15 cellular contexts compared by ENCODE assay signal in genomic region chr15:95604634-95605036, GRCh38.
A peak's percentile ranks its signal among the peaks of the same experiment; 100 is the strongest.
DNase-seq lines count a peak whose midpoint lies in the region; ATAC-seq and TF ChIP-seq lines count a peak whose summit lies in the region.
"Had no signal": no experiment of that assay in that cellular context is flagged by ENCODE, and none has a peak within 500 bp of the region (broad histone marks: within the 10 kb centered on the region; RNA-seq: fewer than 3 reads in every experiment).

No MANE protein-coding gene starts in this region.

- H2AFZ ChIP-seq in PC-3 (ENCODE audit: low read length), result no peak overlapping the region
- no peak overlapping the region for H2AFZ ChIP-seq in fibroblast of lung (ENCODE audit: low read length)

- H3K9me3 ChIP-seq in PC-3 (ENCODE audit: low read length) (no peaks in the 10 kb centered on the region), fibroblast of lung (ENCODE audit: control insufficient read depth, insufficient read depth, low read depth, low read length) (no peaks in the 10 kb centered on the region)
- H3K9me3 ChIP-seq: MG63 had no signal

- H3K9ac ChIP-seq in PC-3 (ENCODE audit: low read length), result peak overlapping the region; percentile 63
- H3K9ac ChIP-seq in fibroblast of lung (ENCODE audit: insufficient read depth, low read length), result no peak overlapping the region

- ATAC-seq in PC-3 (peak; percentile 54), GM18861 (IDR thresholded peaks at IDR 0.05; ENCODE audit: unreplicated experiment) (no peak)
- ATAC-seq: activated CD4-positive, CD25-positive, alpha-beta regulatory T cell treated with anti-CD3 and anti-CD28 coated beads, Interleukin-2, amount 50 U/mL, for 24 hours; natural killer cell; stimulated activated naive CD8-positive, alpha-beta T cell treated with anti-CD3 and anti-CD28 coated beads, Interleukin-15, amount 100 ng/mL, for 72 hours had no signal

- POLR2A ChIA-PET in PC-3 (lab: Charles Lee; ENCODE audit: unreplicated experiment), result no interaction called here

- DNase-seq in AG09319 (ENCODE audit: extremely low read depth, low read depth) (peak; percentile 68), PC-3 (peak; percentile 86), fibroblast of lung (ENCODE audit: low read depth in 2 of 2) (peak; percentile 92 to 98), myocyte (ENCODE audit: low read depth) (peak; percentile 87), NCI-H1417 treated with DMSO at 0.1 percent for 48 hours (lab: John Stamatoyannopoulos, UW) (no peak), RPMI8226 (no peak), middle frontal gyrus (ENCODE audit: extremely low spot score, low spot score) (no peak)
- DNase-seq: CD4-positive, alpha-beta T cell; MG63; natural killer cell; NCI-H524; stimulated activated naive CD8-positive, alpha-beta T cell treated with anti-CD3 and anti-CD28 coated beads, Interleukin-15, amount 100 ng/mL, for 72 hours had no signal

- peak overlapping the region; percentile 66 for H3K27ac ChIP-seq in PC-3 (ENCODE audit: low read length)
- H3K27ac ChIP-seq in fibroblast of lung (ENCODE audit: insufficient read depth, low read length), result no peak overlapping the region
- H3K27ac ChIP-seq: SJSA1 had no signal

- BruUV-seq in PC-3 (replicated peaks; lab: Mats Ljungman, UMichigan), result no TSS peak

- H3K79me2 ChIP-seq in PC-3 (ENCODE audit: low read length) (no peaks in the 10 kb centered on the region), fibroblast of lung (ENCODE audit: control insufficient read depth, insufficient read depth, low read length) (no peaks in the 10 kb centered on the region)

- no peaks in the 10 kb centered on the region for H3K36me3 ChIP-seq in PC-3 (ENCODE audit: low read depth, low read length)
- no peaks in the 10 kb centered on the region for H3K36me3 ChIP-seq in fibroblast of lung (ENCODE audit: control insufficient read depth, insufficient read depth, low read length)
- H3K36me3 ChIP-seq: MG63, SJSA1 had no signal

- H3K4me3 ChIP-seq in PC-3 (ENCODE audit: low read length), result no peak overlapping the region
- H3K4me3 ChIP-seq in fibroblast of lung (replicated peaks in 1 of 4; ENCODE audit: control extremely low read depth in 1 of 4, insufficient read depth in 1 of 4, low read depth in 3 of 4, low read length in 4 of 4), result no peak overlapping the region
- H3K4me3 ChIP-seq: MG63, SJSA1 had no signal

- H3F3A ChIP-seq in PC-3 (ENCODE audit: low read length, unreplicated experiment), result no peaks in the 10 kb centered on the region

- H4K20me1 ChIP-seq in PC-3 (ENCODE audit: low read length) (no peaks in the 10 kb centered on the region), fibroblast of lung (ENCODE audit: control insufficient read depth, extremely low read depth, insufficient read depth, low read length) (no peaks in the 10 kb centered on the region)

- TF ChIP-seq CTCF in AG09319 (IDR thresholded peaks at IDR 0.05; ENCODE audit: low read depth, low read length) (no peak), PC-3 (conservative IDR thresholded peaks at IDR 0.05; ENCODE audit: low read depth, low read length) (no peak), fibroblast of lung (conservative IDR thresholded peaks at IDR 0.05 in 1 of 2, IDR thresholded peaks at IDR 0.05 in 1 of 2; ENCODE audit: low read depth in 1 of 2, low read length in 2 of 2) (no peak)

- H3K4me1 ChIP-seq in PC-3 (ENCODE audit: insufficient read depth, low read length), result peaks cover 18% of the 10 kb centered on the region
- H3K4me1 ChIP-seq in fibroblast of lung (ENCODE audit: control insufficient read depth, extremely low read depth, insufficient read depth, low read length), result peaks cover 8% of the 10 kb centered on the region
- H3K4me1 ChIP-seq: SJSA1 had no signal

- H3K9me2 ChIP-seq in PC-3 (replicated peaks; ENCODE audit: low read length), result no peaks in the 10 kb centered on the region

- peak overlapping the region; percentile 15 for H3K4me2 ChIP-seq in PC-3 (ENCODE audit: low read length)
- H3K4me2 ChIP-seq in fibroblast of lung (ENCODE audit: extremely low read depth, insufficient read depth, low read length), result no peak overlapping the region

- CTCF ChIA-PET in PC-3 (lab: Charles Lee), result no interaction called here

- intact Hi-C loops in PC-3 (cut with micrococcal nuclease), result loop anchor here (1.0 to 5.0 kb wide), 3 partner anchors 108 to 423 kb away; no protein-coding TSS in a partner anchor

- H3K27me3 ChIP-seq in PC-3 (ENCODE audit: low read length), result no peaks in the 10 kb centered on the region
- no peaks in the 10 kb centered on the region for H3K27me3 ChIP-seq in fibroblast of lung (ENCODE audit: control insufficient read depth, insufficient read depth, low read length)
- H3K27me3 ChIP-seq: MG63, SJSA1 had no signal

Comparison
In these comparisons a context has a peak if more than half of its experiments do, and no peak if none do; other contexts are left out.
1. DNase-seq: peak in AG09319 (single experiment), PC-3 (single experiment), fibroblast of lung (2 of 2) and myocyte (single experiment); none in NCI-H1417 treated with DMSO at 0.1 percent for 48 hours (single experiment), RPMI8226 (single experiment) and middle frontal gyrus (single experiment).